In the genomic region with DNA sequence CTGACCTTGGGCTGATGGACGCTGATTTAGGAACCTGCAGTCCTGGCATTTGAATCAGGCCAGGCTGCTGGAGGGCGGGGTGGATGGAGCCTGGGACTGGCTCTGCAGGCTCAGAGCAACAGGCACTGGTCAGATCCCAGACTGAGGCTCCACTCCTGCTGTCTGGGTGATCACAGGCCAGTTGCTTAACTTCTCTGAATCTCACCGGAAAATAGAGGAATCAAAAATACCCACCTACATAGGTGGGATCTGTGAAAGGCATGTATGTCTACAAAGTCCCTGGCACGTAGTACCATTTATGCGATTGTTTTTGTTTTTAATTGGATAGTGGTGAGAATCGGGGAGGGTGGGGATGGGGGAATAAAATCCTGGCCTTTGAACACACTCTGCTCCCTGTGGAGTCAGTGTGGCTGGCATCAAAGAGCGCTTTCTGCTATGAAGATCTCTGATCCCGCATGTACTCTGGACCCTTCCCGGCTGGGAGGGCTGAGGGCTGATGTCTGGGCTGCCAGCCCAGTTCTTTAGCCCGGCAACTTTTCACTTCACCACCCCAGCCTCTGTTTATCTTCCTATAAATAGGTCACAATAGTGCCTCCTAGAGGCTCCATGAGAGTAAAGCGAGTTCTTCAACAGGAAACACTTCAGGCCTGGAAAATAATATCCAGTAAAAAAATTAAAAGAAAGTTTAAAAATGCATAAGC, we compare ENCODE assay signal across 10 cellular contexts.
DNase-seq lines count a peak whose midpoint lies in the region; ATAC-seq and TF ChIP-seq lines count a peak whose summit lies in the region.
"Had no signal": no experiment of that assay in that cellular context is flagged by ENCODE, and none has a peak within 500 bp of the region (broad histone marks: within the 10 kb centered on the region; RNA-seq: fewer than 3 reads in every experiment).

No MANE protein-coding gene starts in this region.

- no peak overlapping the region for H2AFZ ChIP-seq in HCT116 (ENCODE audit: low read depth, low read length, poor library complexity, severe bottlenecking)

- H3K4me1 ChIP-seq in HCT116 (ENCODE audit: control insufficient read depth in 1 of 2, insufficient read depth in 2 of 2, low read length in 2 of 2) = no peaks in the 10 kb centered on the region
- H3K4me1 ChIP-seq in gastrocnemius medialis = peaks cover 18 to 33% of the 10 kb centered on the region in 2 donors
- H3K4me1 ChIP-seq in ovary (ENCODE audit: insufficient read depth) = peaks cover 1% of the 10 kb centered on the region

- H3K9me2 ChIP-seq in HCT116 (ENCODE audit: insufficient read depth) = no peaks in the 10 kb centered on the region

- RAD21 ChIA-PET in HCT116 (lab: Charles Lee; ENCODE audit: low non-redundant PET in 1 of 2, low total read pairs in 2 of 2, uncharacterized antibody in 2 of 2, unreplicated experiment in 2 of 2) = no interaction called here

- H3K4me2 ChIP-seq in HCT116 (ENCODE audit: low read length) = no peak overlapping the region

- H4K20me1 ChIP-seq in HCT116 (ENCODE audit: insufficient read depth) = no peaks in the 10 kb centered on the region

- in situ Hi-C loops in gastrocnemius medialis (cut with MboI; ENCODE audit: low sequenced_read_pairs in 4 of 4) = loop anchor here in 3 of 4 donors (5.0 to 25.0 kb wide), 4 partner anchors 902 to 1573 kb away; no protein-coding TSS in a partner anchor

- TF ChIP-seq POLR2A in HCT116 (IDR thresholded peaks at IDR 0.05; ENCODE audit: borderline replicate concordance, extremely low read depth, insufficient read depth, insufficient read length) (no peak), gastrocnemius medialis (IDR thresholded peaks at IDR 0.05) (no peak), ovary (IDR thresholded peaks at IDR 0.05) (no peak)

- H3K27ac ChIP-seq in HCT116 (ENCODE audit: low read depth, low read length) (no peak overlapping the region), gastrocnemius medialis (peak overlapping the region in 1 of 4 donors; percentile 72), ovary (no peak overlapping the region)
- H3K27ac ChIP-seq: skin epidermis had no signal

- no peak for TF ChIP-seq EP300 in ovary (IDR thresholded peaks at IDR 0.05)

- DNase-seq in HCT116 (ENCODE audit: low read depth, low spot score) (no peak), SKM-1 (lab: John Stamatoyannopoulos, UW; ENCODE audit: unreplicated experiment) (peak; percentile 12), head of caudate nucleus (peak in 35 of 42 donors; percentile 29 to 79 (median 55)), gastrocnemius medialis (peak; percentile 62 to 63), ovary (no peak)
- DNase-seq: NCI-H226 had no signal

- POLR2A ChIA-PET in HCT116 (lab: Charles Lee) = no interaction called here

- intact Hi-C loops in HCT116 (cut with micrococcal nuclease) (no loop called here), head of caudate nucleus (cut with DNase I) (no loop called here), gastrocnemius medialis (cut with DNase I; ENCODE audit: low total_unique reads) (loop anchor here (5.0 kb wide), 1 partner anchor 1378 kb away; no protein-coding TSS in a partner anchor), ovary (cut with DNase I) (loop anchor here in 1 of 4 donors (10.0 kb wide), 1 partner anchor 930 kb away; no protein-coding TSS in a partner anchor)

- no peak overlapping the region for H3K9ac ChIP-seq in HCT116 (ENCODE audit: low read length)

- H3K9me3 ChIP-seq in HCT116 (ENCODE audit: control insufficient read depth in 1 of 2, insufficient read depth in 1 of 2, low read depth in 1 of 2, low read length in 2 of 2) (no peaks in the 10 kb centered on the region), gastrocnemius medialis (no peaks in the 10 kb centered on the region), ovary (no peaks in the 10 kb centered on the region)

- WGBS in ovary, 3 donors = 39 to 46% (median 40%) methylated on average over 11 of the region's 11 CpGs

- no TSS peak for BruUV-seq in HCT116 (replicated peaks; lab: Mats Ljungman, UMichigan)

- H3K4me3 ChIP-seq in HCT116 (replicated peaks in 1 of 2; ENCODE audit: low read depth in 1 of 2, low read length in 2 of 2) (no peak overlapping the region), gastrocnemius medialis (no peak overlapping the region), ovary (no peak overlapping the region)
- H3K4me3 ChIP-seq: skin epidermis had no signal

- TF ChIP-seq CTCF in HCT116 (IDR thresholded peaks at IDR 0.05 in 2 of 3, conservative IDR thresholded peaks at IDR 0.05 in 1 of 3; ENCODE audit: borderline replicate concordance in 1 of 3, insufficient read depth in 1 of 3, low read depth in 2 of 3, low read length in 2 of 3) (peak in 2 of 3 experiments; percentile 40 to 44; a peak in 3 of 6 replicates), gastrocnemius medialis (IDR thresholded peaks at IDR 0.05 in 4 of 5, conservative IDR thresholded peaks at IDR 0.05 in 1 of 5) (peak in 1 of 5 experiments; percentile 25), ovary (IDR thresholded peaks at IDR 0.05) (no peak)

- peak; percentile 56 for ATAC-seq in HCT116
- ATAC-seq in gastrocnemius medialis = peak in 1 of 2 donors; percentile 98
- ATAC-seq in HG02884 (IDR thresholded peaks at IDR 0.05; ENCODE audit: unreplicated experiment) = no peak
- no peak for ATAC-seq in HG03108 (IDR thresholded peaks at IDR 0.05; ENCODE audit: unreplicated experiment)
- no peak for ATAC-seq in HG02970 (IDR thresholded peaks at IDR 0.05; ENCODE audit: low FRiP score, unreplicated experiment)

- no peaks in the 10 kb centered on the region for H3K36me3 ChIP-seq in HCT116 (ENCODE audit: control insufficient read depth in 1 of 2, insufficient read depth in 2 of 2, low read length in 2 of 2)
- H3K36me3 ChIP-seq in gastrocnemius medialis = no peaks in the 10 kb centered on the region
- no peaks in the 10 kb centered on the region for H3K36me3 ChIP-seq in ovary

- H3K79me2 ChIP-seq in HCT116 (ENCODE audit: insufficient read depth, low read length) = no peaks in the 10 kb centered on the region

- H3K27me3 ChIP-seq in HCT116 (ENCODE audit: insufficient read depth, low read length) (no peaks in the 10 kb centered on the region), gastrocnemius medialis (peaks cover 0 to 9% (median 7%) of the 10 kb centered on the region in 3 donors), ovary (no peaks in the 10 kb centered on the region)

- no peak for TF ChIP-seq RAD21 in HCT116 (IDR thresholded peaks at IDR 0.05; ENCODE audit: low read depth)

- CTCF ChIA-PET in HCT116 (lab: Charles Lee) = no interaction called here

TF ChIP-seq in HCT116, 20 proteins besides CTCF, POLR2A, EP300 and RAD21:
- TF ChIP-seq JUND (IDR thresholded peaks at IDR 0.05) (no peak), SRF (IDR thresholded peaks at IDR 0.05; ENCODE audit: low read depth) (no peak), EGR1 (IDR thresholded peaks at IDR 0.05; ENCODE audit: low read depth) (no peak), EZH2phosphoT487 (IDR thresholded peaks at IDR 0.05; ENCODE audit: borderline replicate concordance) (no peak), ZFX (IDR thresholded peaks at IDR 0.05) (no peak), SIN3A (IDR thresholded peaks at IDR 0.05; ENCODE audit: low read depth) (no peak)
- TF ChIP-seq, protein P1, sequence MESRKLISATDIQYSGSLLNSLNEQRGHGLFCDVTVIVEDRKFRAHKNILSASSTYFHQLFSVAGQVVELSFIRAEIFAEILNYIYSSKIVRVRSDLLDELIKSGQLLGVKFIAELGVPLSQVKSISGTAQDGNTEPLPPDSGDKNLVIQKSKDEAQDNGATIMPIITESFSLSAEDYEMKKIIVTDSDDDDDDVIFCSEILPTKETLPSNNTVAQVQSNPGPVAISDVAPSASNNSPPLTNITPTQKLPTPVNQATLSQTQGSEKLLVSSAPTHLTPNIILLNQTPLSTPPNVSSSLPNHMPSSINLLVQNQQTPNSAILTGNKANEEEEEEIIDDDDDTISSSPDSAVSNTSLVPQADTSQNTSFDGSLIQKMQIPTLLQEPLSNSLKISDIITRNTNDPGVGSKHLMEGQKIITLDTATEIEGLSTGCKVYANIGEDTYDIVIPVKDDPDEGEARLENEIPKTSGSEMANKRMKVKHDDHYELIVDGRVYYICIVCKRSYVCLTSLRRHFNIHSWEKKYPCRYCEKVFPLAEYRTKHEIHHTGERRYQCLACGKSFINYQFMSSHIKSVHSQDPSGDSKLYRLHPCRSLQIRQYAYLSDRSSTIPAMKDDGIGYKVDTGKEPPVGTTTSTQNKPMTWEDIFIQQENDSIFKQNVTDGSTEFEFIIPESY (IDR thresholded peaks at IDR 0.05; ENCODE audit: extremely low read depth, insufficient replicate concordance, low read length) = no peak
- TF ChIP-seq, protein P2, sequence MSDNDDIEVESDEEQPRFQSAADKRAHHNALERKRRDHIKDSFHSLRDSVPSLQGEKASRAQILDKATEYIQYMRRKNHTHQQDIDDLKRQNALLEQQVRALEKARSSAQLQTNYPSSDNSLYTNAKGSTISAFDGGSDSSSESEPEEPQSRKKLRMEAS (IDR thresholded peaks at IDR 0.05) = no peak
- TF ChIP-seq, protein P3, sequence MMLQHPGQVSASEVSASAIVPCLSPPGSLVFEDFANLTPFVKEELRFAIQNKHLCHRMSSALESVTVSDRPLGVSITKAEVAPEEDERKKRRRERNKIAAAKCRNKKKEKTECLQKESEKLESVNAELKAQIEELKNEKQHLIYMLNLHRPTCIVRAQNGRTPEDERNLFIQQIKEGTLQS (IDR thresholded peaks at IDR 0.05) = no peak

Comparison
In these comparisons a context has a peak if more than half of its experiments do, and no peak if none do; other contexts are left out.
1. DNase-seq: peak in SKM-1 (single experiment), head of caudate nucleus (35 of 42) and gastrocnemius medialis (2 of 2); none in HCT116 (single experiment) and ovary (0 of 5).
2. CTCF ChIP-seq: peak in HCT116 (2 of 3); none in ovary (0 of 3).